In genomic region chr1:196980859-196981258, GRCh38 we compare ENCODE assay signal across 32 cellular contexts. TPM values are rescaled to one million over a fixed set of nuclear protein-coding genes. Genes with fewer than 3 reads are reported as not detected.
"Had no signal": no experiment of that assay in that cellular context is flagged by ENCODE, and none has a peak within 500 bp of the region (broad histone marks: within the 10 kb centered on the region; RNA-seq: fewer than 3 reads in every experiment).

No MANE protein-coding gene starts in this region.

- H3K4me1 ChIP-seq: stomach, suprapubic skin, testis, thyroid gland, tibial artery, tibial nerve, transverse colon, upper lobe of left lung, upper lobe of right lung, uterus, vagina had no signal

- H3K27me3 ChIP-seq: stomach, suprapubic skin, testis, thyroid gland, tibial artery, tibial nerve, transverse colon, upper lobe of left lung, upper lobe of right lung, uterus, vagina had no signal

- ATAC-seq: stimulated activated effector memory CD8-positive, alpha-beta T cell treated with anti-CD3 and anti-CD28 coated beads, Interleukin-12 subunit alpha, Interleukin-12 subunit beta, amount 100 ng/mL, for 72 hours; stimulated activated memory B cell treated with anti-CD40 and anti-IgM and Interleukin-4, amounts not matched to agents 10 μg/mL and 1 μg/mL and 100 μg/mL, for 72 hours; stimulated activated naive B cell treated with anti-CD40 and anti-IgM and Interleukin-4, amounts not matched to agents 10 μg/mL and 1 μg/mL and 100 μg/mL, for 72 hours; stimulated activated naive CD8-positive, alpha-beta T cell treated with anti-CD3 and anti-CD28 coated beads, Interleukin-15, amount 100 ng/mL, for 72 hours; stimulated activated naive CD8-positive, alpha-beta T cell treated with anti-CD3 and anti-CD28 coated beads, Interleukin-15, Interleukin-2, amounts not matched to agents 100 U/mL and 50 U/mL, for 24 hours; upper lobe of right lung had no signal

- FAIRE-seq: urothelium cell line had no signal

- H3K27ac ChIP-seq: stomach, suprapubic skin, testis, thoracic aorta, thyroid gland, tibial artery, tibial nerve, transverse colon, upper lobe of left lung, upper lobe of right lung, uterus, vagina had no signal

- H3K36me3 ChIP-seq: stomach, suprapubic skin, thoracic aorta, thyroid gland, tibial artery, tibial nerve, transverse colon, upper lobe of left lung, upper lobe of right lung, uterus, vagina had no signal

- DNase-seq: stimulated activated CD4-positive, alpha-beta T cell treated with anti-CD3 and anti-CD28 coated beads, Interleukin-2, amount 100 ng/mL, for 48 hours; stimulated activated CD4-positive, alpha-beta T cell treated with anti-CD3 and anti-CD28 coated beads, Interleukin-4, amount 100 ng/mL, for 1 hour; stimulated activated CD4-positive, alpha-beta T cell treated with anti-CD3 and anti-CD28 coated beads, Interleukin-4, amount 100 ng/mL, for 24 hours; stimulated activated CD4-positive, alpha-beta T cell treated with anti-CD3 and anti-CD28 coated beads, Interleukin-4, amount 100 ng/mL, for 4 hours; stimulated activated CD8-positive, alpha-beta memory T cell treated with anti-CD3 and anti-CD28 coated beads, Interleukin-4, amount 100 ng/mL, for 48 hours; stimulated activated naive B cell treated with anti-CD40 and anti-IgM and Interleukin-4, amounts not matched to agents 10 μg/mL and 1 μg/mL and 100 μg/mL, for 72 hours; stimulated activated naive CD4-positive, alpha-beta T cell; stimulated activated naive CD4-positive, alpha-beta T cell treated with Interleukin-2 at 50 U/mL for 16 hours; stimulated activated naive CD8-positive, alpha-beta T cell treated with anti-CD3 and anti-CD28 coated beads, Interleukin-15, amount 100 ng/mL, for 72 hours; stimulated activated naive CD8-positive, alpha-beta T cell treated with anti-CD3 and anti-CD28 coated beads, Interleukin-15, Interleukin-2, amounts not matched to agents 100 U/mL and 50 U/mL, for 24 hours; stomach; substantia nigra; testis; thyroid gland; tibial artery; transverse colon; trophoblast cell; upper lobe of left lung; upper lobe of right lung; uterus had no signal

- H3K4me3 ChIP-seq: stomach, suprapubic skin, testis, thoracic aorta, thyroid gland, tibial artery, tibial nerve, transverse colon, upper lobe of left lung, upper lobe of right lung, uterus, vagina had no signal

- H3K9me3 ChIP-seq: stomach, suprapubic skin, testis, thoracic aorta, thyroid gland, tibial artery, tibial nerve, transverse colon, upper lobe of left lung, upper lobe of right lung, uterus, vagina had no signal

RNA-seq across cellular contexts. Expression of gene CFHR5, which starts 3.5 kb away (rescaled TPM):
- total RNA-seq: stomach, subcutaneous adipose tissue, suprapubic skin, temporal lobe, thoracic aorta, thyroid gland, tibial nerve, transverse colon, upper lobe of left lung, upper lobe of right lung, ureter, urinary bladder, uterus, vagina had no signal
- polyA plus RNA-seq: stomach, thymus had no signal

RNA-seq across cellular contexts. Expression of gene CFHR2, which starts 37.3 kb away (rescaled TPM):
- total RNA-seq: stomach, subcutaneous adipose tissue, temporal lobe, testis, thoracic aorta, thyroid gland, tibial nerve, transverse colon, upper lobe of right lung, ureter, urinary bladder, uterus, vagina had no signal
- polyA plus RNA-seq: stomach, thymus had no signal
